In the genomic region with DNA sequence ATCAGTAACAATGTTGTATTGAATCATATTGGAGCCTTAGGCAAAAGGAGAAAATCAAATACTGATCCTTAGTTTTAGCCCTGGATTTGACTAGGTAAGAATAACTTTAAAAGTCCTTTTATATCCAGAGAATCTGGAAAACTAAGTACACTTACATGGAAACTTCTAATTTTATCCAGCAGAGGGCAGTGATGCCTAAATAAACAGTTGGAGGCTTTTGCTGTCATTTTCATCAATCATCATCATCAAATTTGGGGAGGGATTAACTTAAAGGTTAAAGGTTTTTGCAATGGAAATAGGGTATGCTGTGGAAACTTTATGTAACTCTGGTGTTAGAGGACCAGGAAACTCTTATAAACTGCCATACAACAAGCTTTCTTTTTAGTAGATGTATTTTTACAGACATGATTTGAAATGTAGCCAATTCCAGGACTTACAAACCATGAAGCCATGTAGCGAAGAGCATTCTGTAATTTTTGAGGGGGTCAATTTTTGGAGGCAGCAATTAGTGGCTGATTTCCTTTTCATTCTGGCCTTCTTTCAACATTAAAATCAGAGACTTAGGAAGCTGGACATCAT, we compare ENCODE assay signal across 9 cellular contexts.
DNase-seq lines count a peak whose midpoint lies in the region; ATAC-seq, FAIRE-seq and TF ChIP-seq lines count a peak whose summit lies in the region.
"Had no signal": no experiment of that assay in that cellular context is flagged by ENCODE, and none has a peak within 500 bp of the region (broad histone marks: within the 10 kb centered on the region; RNA-seq: fewer than 3 reads in every experiment).

No MANE protein-coding gene starts in this region.

- H3K36me3 Mint-ChIP-seq in stimulated activated effector memory CD8-positive, alpha-beta T cell treated with anti-CD3 and anti-CD28 coated beads, Interleukin-12 subunit alpha, Interleukin-12 subunit beta, amount 100 ng/mL, for 72 hours = no peaks in the 10 kb centered on the region
- H3K36me3 Mint-ChIP-seq: activated naive CD8-positive, alpha-beta T cell had no signal

- 65 to 85% (median 78%) methylated on average over 1 of the region's 1 CpG for WGBS in small intestine, 3 donors

- no peaks in the 10 kb centered on the region for H3K9me3 Mint-ChIP-seq in stimulated activated effector memory CD8-positive, alpha-beta T cell treated with anti-CD3 and anti-CD28 coated beads, Interleukin-12 subunit alpha, Interleukin-12 subunit beta, amount 100 ng/mL, for 72 hours

- H3K4me3 Mint-ChIP-seq in stimulated activated effector memory CD8-positive, alpha-beta T cell treated with anti-CD3 and anti-CD28 coated beads, Interleukin-12 subunit alpha, Interleukin-12 subunit beta, amount 100 ng/mL, for 72 hours = no peak overlapping the region
- H3K4me3 Mint-ChIP-seq: activated naive CD8-positive, alpha-beta T cell had no signal

- H3K4me1 ChIP-seq in left ventricle myocardium inferior (no peaks in the 10 kb centered on the region), small intestine (ENCODE audit: control insufficient read depth in 2 of 2, insufficient read depth in 1 of 2, low read depth in 1 of 2, low read length in 1 of 2) (no peaks in the 10 kb centered on the region)

- intact Hi-C loops in left ventricle myocardium inferior (cut with micrococcal nuclease) (no loop called here), left cardiac atrium (cut with DNase I) (loop anchor here in 1 of 2 donors (2.0 kb wide), 1 partner anchor 664 kb away; no protein-coding TSS in a partner anchor)

- TF ChIP-seq CTCF in left ventricle myocardium inferior (IDR thresholded peaks at IDR 0.05; ENCODE audit: borderline replicate concordance) = peak; percentile 73
- TF ChIP-seq CTCF in LNCaP clone FGC (IDR thresholded peaks at IDR 0.05; ENCODE audit: control insufficient read depth, extremely low read depth, insufficient read depth) = peak; percentile 67
- peak; percentile 54 for TF ChIP-seq CTCF in foreskin fibroblast (IDR thresholded peaks at IDR 0.05; ENCODE audit: low read depth, low read length)

- H3K27me3 ChIP-seq in left ventricle myocardium inferior (ENCODE audit: low read depth) = no peaks in the 10 kb centered on the region
- H3K27me3 ChIP-seq in small intestine (ENCODE audit: control insufficient read depth in 2 of 2, insufficient read depth in 2 of 2, low read length in 2 of 2) = no peaks in the 10 kb centered on the region

- H3K4me1 Mint-ChIP-seq in stimulated activated effector memory CD8-positive, alpha-beta T cell treated with anti-CD3 and anti-CD28 coated beads, Interleukin-12 subunit alpha, Interleukin-12 subunit beta, amount 100 ng/mL, for 72 hours = no peaks in the 10 kb centered on the region

- H3K36me3 ChIP-seq in left ventricle myocardium inferior = no peaks in the 10 kb centered on the region
- no peaks in the 10 kb centered on the region for H3K36me3 ChIP-seq in small intestine (ENCODE audit: control insufficient read depth in 2 of 2, insufficient read depth in 2 of 2, low read length in 2 of 2)

- H3K4me3 ChIP-seq in left ventricle myocardium inferior (no peak overlapping the region), LNCaP clone FGC (ENCODE audit: low read depth, low read length) (no peak overlapping the region), foreskin fibroblast (ENCODE audit: low read depth in 1 of 2, low read length in 2 of 2) (no peak overlapping the region), small intestine (ENCODE audit: low read depth in 1 of 2, low read length in 2 of 2) (no peak overlapping the region)

- no peak for DNase-seq in left ventricle myocardium inferior
- no peak for DNase-seq in left cardiac atrium
- peak; percentile 30 for DNase-seq in LNCaP clone FGC (ENCODE audit: low read depth)
- peak; percentile 62 for DNase-seq in SW480 (ENCODE audit: low spot score)
- DNase-seq in foreskin fibroblast = peak in 1 of 2 donors; percentile 60
- peak; percentile 63 for DNase-seq in small intestine
- DNase-seq in stimulated activated effector memory CD8-positive, alpha-beta T cell treated with anti-CD3 and anti-CD28 coated beads, Interleukin-12 subunit alpha, Interleukin-12 subunit beta, amount 100 ng/mL, for 72 hours (ENCODE audit: low spot score in 2 of 2) = no peak

- H3K9me3 ChIP-seq in left ventricle myocardium inferior (replicated peaks) (no peaks in the 10 kb centered on the region), small intestine (ENCODE audit: control insufficient read depth, low read depth) (no peaks in the 10 kb centered on the region)

- no peak overlapping the region for H3K27ac Mint-ChIP-seq in stimulated activated effector memory CD8-positive, alpha-beta T cell treated with anti-CD3 and anti-CD28 coated beads, Interleukin-12 subunit alpha, Interleukin-12 subunit beta, amount 100 ng/mL, for 72 hours
- H3K27ac Mint-ChIP-seq: activated naive CD8-positive, alpha-beta T cell had no signal

- peak; percentile 81 for FAIRE-seq in small intestine (lab: Jason Lieb, UNC)

- ATAC-seq in left cardiac atrium (no peak), GM21528 (IDR thresholded peaks at IDR 0.05; ENCODE audit: low FRiP score, unreplicated experiment) (no peak)
- ATAC-seq in stimulated activated effector memory CD8-positive, alpha-beta T cell treated with anti-CD3 and anti-CD28 coated beads, Interleukin-12 subunit alpha, Interleukin-12 subunit beta, amount 100 ng/mL, for 72 hours = no peak

- H3K27ac ChIP-seq in left ventricle myocardium inferior (replicated peaks) (no peak overlapping the region), small intestine (ENCODE audit: low read depth in 1 of 2, low read length in 1 of 2) (no peak overlapping the region)

Comparison
In these comparisons a context has a peak if more than half of its experiments do, and no peak if none do; other contexts are left out.
1. DNase-seq: peak in LNCaP clone FGC (single experiment), SW480 (single experiment) and small intestine (single experiment); none in left ventricle myocardium inferior (single experiment), left cardiac atrium (single experiment) and stimulated activated effector memory CD8-positive, alpha-beta T cell treated with anti-CD3 and anti-CD28 coated beads, Interleukin-12 subunit alpha, Interleukin-12 subunit beta, amount 100 ng/mL, for 72 hours (0 of 2).
2. Peak in every context shown above with its lines, with median percentiles within 50 percentile points of each other: CTCF ChIP-seq.